8 cellular contexts compared by ENCODE assay signal in genomic region chr16:67017810-67018488, GRCh38. TPM values are rescaled to one million over a fixed set of nuclear protein-coding genes. Genes with fewer than 3 reads are reported as not detected.
DNase-seq lines count a peak whose midpoint lies in the region; ATAC-seq, FAIRE-seq and TF ChIP-seq lines count a peak whose summit lies in the region.

No MANE protein-coding gene starts in this region.

- H3K4me1 ChIP-seq in A549, result peaks cover 3% of the 10 kb centered on the region; the same call in 2 of the 3 replicates

- TF ChIP-seq RAD21 in A549 (conservative IDR thresholded peaks at IDR 0.05 in 1 of 2, IDR thresholded peaks at IDR 0.05 in 1 of 2), result peak; percentile 84 to 92

- ATAC-seq in A549, result peak; percentile 89 to 98
- ATAC-seq in GM18511 (IDR thresholded peaks at IDR 0.05; ENCODE audit: unreplicated experiment), result peak; percentile 88
- peak; percentile 67 for ATAC-seq in HG03025 (IDR thresholded peaks at IDR 0.05; ENCODE audit: low FRiP score, unreplicated experiment)

- peak; percentile 84 for TF ChIP-seq CTCF in A549 (IDR thresholded peaks at IDR 0.05)

- H3K4me3 ChIP-seq in A549, result no peak overlapping the region

- WGBS in A549 (ENCODE audit: missing lambda C conversion rate), result 5% methylated on average over 5 of the region's 6 CpGs

- POLR2A ChIA-PET in A549 (lab: Yijun Ruan, JAX), result interaction anchor here (1.0 to 1.9 kb wide), 5 partner anchors 10 to 168 kb away, joined by 3 to 6 read pairs (median 6); partner anchors contain the start of genes B3GNT9 and NOL3

- no peak for TF ChIP-seq EP300 in A549 (IDR thresholded peaks at IDR 0.05)

- H3K4me2 ChIP-seq in A549, result no peak overlapping the region

- peak overlapping the region in 1 of 2 experiments; percentile 49; a peak in 2 of 6 replicates for H3K27ac ChIP-seq in A549

- peak; percentile 96 for FAIRE-seq in A549 (lab: Jason Lieb, UNC)

- DNase-seq in A549 (ENCODE audit: low read depth in 1 of 2, low spot score in 1 of 2) (peak; percentile 93 to 97), NCI-H2029 treated with DMSO at 0.1 percent for 48 hours (lab: John Stamatoyannopoulos, UW) (peak; percentile 60), T-helper 9 cell (peak; percentile 82), astrocyte of the hippocampus (ENCODE audit: low read depth, low spot score) (peak; percentile 90), inferior parietal cortex (ENCODE audit: extremely low spot score) (peak; percentile 77)
- DNase-seq in stimulated activated CD4-positive, alpha-beta T cell treated with anti-CD3 and anti-CD28 coated beads, Interleukin-1b, Interleukin-23, amount 100 ng/mL, for 4 hours (ENCODE audit: low read depth in 2 of 2), result peak; percentile 75 to 79

- CTCF ChIA-PET in A549 (lab: Yijun Ruan, JAX), result interaction anchor here (0.6 to 9.1 kb wide), 64 partner anchors 9 to 569 kb away, joined by 3 to 94 read pairs (median 5); partner anchors contain the start of genes B3GNT9, CES3, E2F4 and EXOC3L1

- no peak for TF ChIP-seq POLR2A in A549 (IDR thresholded peaks at IDR 0.05; ENCODE audit: low read length)

- H3K9me3 ChIP-seq in A549, result no peaks in the 10 kb centered on the region

TF ChIP-seq in A549, 52 proteins besides CTCF, POLR2A, EP300 and RAD21 (continues in another document):
- TF ChIP-seq MAX (IDR thresholded peaks at IDR 0.05) (peak; percentile 87), CBX8 (IDR thresholded peaks at IDR 0.05) (no peak), EHMT2 (IDR thresholded peaks at IDR 0.05; ENCODE audit: low read depth) (no peak), E2F6 (IDR thresholded peaks at IDR 0.05; ENCODE audit: borderline replicate concordance, low read depth) (peak; percentile 59; the same call in 1 of the 2 replicates), HDAC2 (IDR thresholded peaks at IDR 0.05) (no peak), PBX3 (IDR thresholded peaks at IDR 0.05) (no peak), FOSB (CRISPR knock-in tag; IDR thresholded peaks at IDR 0.05) (no peak), RFX5 (IDR thresholded peaks at IDR 0.05) (no peak), RNF2 (IDR thresholded peaks at IDR 0.05; ENCODE audit: borderline replicate concordance, low read depth) (no peak), HOXA7 (CRISPR knock-in tag; IDR thresholded peaks at IDR 0.05) (no peak), SMC3 (IDR thresholded peaks at IDR 0.05) (peak; percentile 86), USF2 (IDR thresholded peaks at IDR 0.05) (peak; percentile 88), REST (IDR thresholded peaks at IDR 0.05) (no peak), JUNB (IDR thresholded peaks at IDR 0.05) (no peak), RCOR1 (IDR thresholded peaks at IDR 0.05; ENCODE audit: low read depth, low read length) (no peak), POLR2AphosphoS2 (conservative IDR thresholded peaks at IDR 0.05; ENCODE audit: low read length) (no peak), CBX2 (IDR thresholded peaks at IDR 0.05; ENCODE audit: borderline replicate concordance, low read depth) (no peak), EHF (CRISPR knock-in tag; IDR thresholded peaks at IDR 0.05) (no peak), ESRRA (IDR thresholded peaks at IDR 0.05; ENCODE audit: borderline replicate concordance, low read length) (no peak), SREBF2 (IDR thresholded peaks at IDR 0.05) (no peak), ZSCAN20 (CRISPR knock-in tag; IDR thresholded peaks at IDR 0.05) (no peak), NR3C1 (IDR thresholded peaks at IDR 0.05) (no peak), CHD4 (IDR thresholded peaks at IDR 0.05; ENCODE audit: borderline replicate concordance) (no peak), JUN (IDR thresholded peaks at IDR 0.05) (no peak), FOSL2 (IDR thresholded peaks at IDR 0.05) (no peak), FOSL2 (CRISPR knock-in tag; IDR thresholded peaks at IDR 0.05) (no peak), BHLHE40 (IDR thresholded peaks at IDR 0.05; ENCODE audit: low read depth, low read length) (peak; percentile 90), MAFK (IDR thresholded peaks at IDR 0.05; ENCODE audit: partially characterized antibody) (no peak), ELK1 (IDR thresholded peaks at IDR 0.05; ENCODE audit: low read depth, low read length) (no peak), NFE2L2 (conservative IDR thresholded peaks at IDR 0.05; ENCODE audit: low read length) (no peak)

RNA-seq across cellular contexts. Expression of gene CBFB, which starts 11.0 kb away (rescaled TPM):
- polyA plus RNA-seq in A549 (2011; rRNA removed) (35.9 and 61.3 TPM in 2 replicates), A549 (2017; fragmentation: RNase III; extraction: RNeasy Plus Mini Kit Qiagen cat#74134 plus additional on column Dnase treatment) (26.0 to 29.3 TPM (median 27.7 TPM) in 3 replicates)
- polyA plus RNA-seq in A549 (2012; cell fraction: cytosol; rRNA removed), result 19.1 and 22.6 TPM in 2 replicates
- 9.7 and 17.8 TPM in 2 replicates for polyA plus RNA-seq in A549 (2012; cell fraction: nucleus; rRNA removed)
- polyA minus RNA-seq in A549 (2011; rRNA and poly(A)+ RNA removed), result 24.8 and 32.0 TPM in 2 replicates

RNA-seq across cellular contexts. Expression of gene CES4A, which starts 29.6 kb away (rescaled TPM):
- polyA plus RNA-seq in A549 (2011; rRNA removed) (3.5 and 4.4 TPM in 2 replicates), A549 (2017; fragmentation: RNase III; extraction: RNeasy Plus Mini Kit Qiagen cat#74134 plus additional on column Dnase treatment) (2.5 to 3.5 TPM (median 2.8 TPM) in 3 replicates)
- 2.0 and 2.9 TPM in 2 replicates for polyA plus RNA-seq in A549 (2012; cell fraction: cytosol; rRNA removed)
- polyA plus RNA-seq in A549 (2012; cell fraction: nucleus; rRNA removed), result 14.4 and 20.2 TPM in 2 replicates
- 3.6 TPM in 2 replicates for polyA minus RNA-seq in A549 (2011; rRNA and poly(A)+ RNA removed)

RNA-seq across cellular contexts. Expression of gene CES3, which starts 56.9 kb away (rescaled TPM):
- polyA plus RNA-seq in A549 (2011; rRNA removed) (3.8 and 4.1 TPM in 2 replicates), A549 (2017; fragmentation: RNase III; extraction: RNeasy Plus Mini Kit Qiagen cat#74134 plus additional on column Dnase treatment) (2.1 to 2.7 TPM (median 2.3 TPM) in 3 replicates)
- 2.5 and 2.6 TPM in 2 replicates for polyA plus RNA-seq in A549 (2012; cell fraction: cytosol; rRNA removed)
- polyA plus RNA-seq in A549 (2012; cell fraction: nucleus; rRNA removed), result 21.4 TPM in 2 replicates
- polyA minus RNA-seq in A549 (2011; rRNA and poly(A)+ RNA removed), result 7.5 and 9.2 TPM in 2 replicates
